ENCODE assay signal across 28 cellular contexts in the genomic region with DNA sequence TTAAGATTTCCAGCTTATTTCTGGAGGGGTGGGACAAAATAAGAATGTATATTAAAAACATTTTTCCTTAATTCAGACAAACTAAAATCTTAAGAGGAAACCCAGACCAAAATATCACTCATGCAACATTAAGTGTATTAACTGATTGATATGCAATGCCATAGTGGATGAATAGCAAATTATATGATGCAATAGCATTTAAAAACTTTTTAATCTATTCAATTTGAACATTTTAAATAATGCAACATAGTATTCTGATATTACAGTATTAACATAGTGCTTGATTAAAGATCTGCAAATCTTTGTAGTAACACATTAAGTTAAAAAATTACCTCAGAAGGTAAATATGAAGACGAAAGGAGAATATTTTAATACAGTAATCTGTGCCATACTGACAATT.
"Had no signal": no experiment of that assay in that cellular context is flagged by ENCODE, and none has a peak within 500 bp of the region (broad histone marks: within the 10 kb centered on the region; RNA-seq: fewer than 3 reads in every experiment).

No MANE protein-coding gene starts in this region.

- H3K27me3 Mint-ChIP-seq: naive thymus-derived CD8-positive, alpha-beta T cell; natural killer cell treated with Interleukin-12 subunit alpha and Interleukin-12 subunit beta and Interleukin-15 and Interleukin-18, amount 100 ng/mL, for 72 hours; stimulated activated naive B cell treated with anti-CD40 and anti-IgM and Interleukin-4, amounts not matched to agents 10 μg/mL and 1 μg/mL and 100 μg/mL, for 72 hours; stimulated activated naive CD8-positive, alpha-beta T cell treated with anti-CD3 and anti-CD28 coated beads, Interleukin-15, Interleukin-2, amounts not matched to agents 100 ng/mL and 50 ng/mL, for 24 hours had no signal

- DNase-seq: naive thymus-derived CD8-positive, alpha-beta T cell; nephron progenitor cell; nucleus accumbens; pancreas; right cardiac atrium; spleen; stimulated activated CD4-positive, alpha-beta T cell treated with anti-CD3 and anti-CD28 coated beads, Interleukin-12 subunit alpha, Interleukin-12 subunit beta, amount 100 ng/mL, for 4 hours; stimulated activated CD4-positive, alpha-beta T cell treated with anti-CD3 and anti-CD28 coated beads, Interleukin-1b, Interleukin-23, amount 100 ng/mL, for 48 hours; stimulated activated CD4-positive, alpha-beta T cell treated with anti-CD3 and anti-CD28 coated beads, Interleukin-4, amount 100 ng/mL, for 1 hour; stimulated activated naive B cell treated with anti-CD40 and anti-IgM and Interleukin-4, amounts not matched to agents 10 μg/mL and 1 μg/mL and 100 μg/mL, for 72 hours; stimulated activated naive CD4-positive, alpha-beta T cell treated with Interleukin-2 at 50 U/mL for 16 hours; stomach; thyroid gland; trophoblast cell; upper lobe of left lung had no signal

- H3K9me3 Mint-ChIP-seq: naive thymus-derived CD8-positive, alpha-beta T cell; natural killer cell treated with Interleukin-12 subunit alpha and Interleukin-12 subunit beta and Interleukin-15 and Interleukin-18, amount 100 ng/mL, for 72 hours; nephron progenitor cell; neural crest cell; stimulated activated effector memory CD8-positive, alpha-beta T cell treated with anti-CD3 and anti-CD28 coated beads, Interleukin-12 subunit alpha, Interleukin-12 subunit beta, amount 100 ng/mL, for 72 hours; stimulated activated naive B cell treated with anti-CD40 and anti-IgM and Interleukin-4, amounts not matched to agents 10 μg/mL and 1 μg/mL and 100 μg/mL, for 72 hours; stimulated activated naive CD8-positive, alpha-beta T cell treated with anti-CD3 and anti-CD28 coated beads, Interleukin-15, Interleukin-2, amounts not matched to agents 100 ng/mL and 50 ng/mL, for 24 hours had no signal

- H3K9me3 ChIP-seq: neutrophil, pancreas, prostate gland, spleen, stomach, thoracic aorta, thyroid gland, tibial nerve, upper lobe of left lung, vagina had no signal

- H3K36me3 ChIP-seq: prostate gland had no signal

- H3K27ac ChIP-seq: neutrophil, pancreas, prostate gland, skin epidermis, spleen, stomach, thoracic aorta, thyroid gland, tibial nerve, upper lobe of left lung, vagina had no signal

- H3K4me1 Mint-ChIP-seq: naive thymus-derived CD8-positive, alpha-beta T cell; nephron progenitor cell; neural crest cell; stimulated activated naive B cell treated with anti-CD40 and anti-IgM and Interleukin-4, amounts not matched to agents 10 μg/mL and 1 μg/mL and 100 μg/mL, for 72 hours had no signal

- H3K4me3 ChIP-seq: pancreas, prostate gland, skin epidermis, smooth muscle cell, spleen, stomach, thoracic aorta, thyroid gland, tibial nerve, upper lobe of left lung, vagina had no signal

- H3K4me1 ChIP-seq: prostate gland, spleen, stomach, thyroid gland, tibial nerve, upper lobe of left lung, vagina had no signal

- FAIRE-seq: pancreas, urothelium cell line had no signal

- H3K4me2 ChIP-seq: smooth muscle cell had no signal

- H3K27ac Mint-ChIP-seq: naive thymus-derived CD8-positive, alpha-beta T cell; natural killer cell treated with Interleukin-12 subunit alpha and Interleukin-12 subunit beta and Interleukin-15 and Interleukin-18, amount 100 ng/mL, for 72 hours; nephron progenitor cell; stimulated activated effector memory CD8-positive, alpha-beta T cell treated with anti-CD3 and anti-CD28 coated beads, Interleukin-12 subunit alpha, Interleukin-12 subunit beta, amount 100 ng/mL, for 72 hours; stimulated activated naive B cell treated with anti-CD40 and anti-IgM and Interleukin-4, amounts not matched to agents 10 μg/mL and 1 μg/mL and 100 μg/mL, for 72 hours; stimulated activated naive CD8-positive, alpha-beta T cell treated with anti-CD3 and anti-CD28 coated beads, Interleukin-15, Interleukin-2, amounts not matched to agents 100 ng/mL and 50 ng/mL, for 24 hours had no signal

- H3K4me3 Mint-ChIP-seq: naive thymus-derived CD8-positive, alpha-beta T cell; natural killer cell treated with Interleukin-12 subunit alpha and Interleukin-12 subunit beta and Interleukin-15 and Interleukin-18, amount 100 ng/mL, for 72 hours; nephron progenitor cell; neural crest cell; stimulated activated effector memory CD8-positive, alpha-beta T cell treated with anti-CD3 and anti-CD28 coated beads, Interleukin-12 subunit alpha, Interleukin-12 subunit beta, amount 100 ng/mL, for 72 hours; stimulated activated naive B cell treated with anti-CD40 and anti-IgM and Interleukin-4, amounts not matched to agents 10 μg/mL and 1 μg/mL and 100 μg/mL, for 72 hours; stimulated activated naive CD8-positive, alpha-beta T cell treated with anti-CD3 and anti-CD28 coated beads, Interleukin-15, Interleukin-2, amounts not matched to agents 100 ng/mL and 50 ng/mL, for 24 hours had no signal

- ATAC-seq: naive thymus-derived CD8-positive, alpha-beta T cell; natural killer cell treated with Interleukin-12 subunit alpha and Interleukin-12 subunit beta and Interleukin-15 and Interleukin-18, amount 100 ng/mL, for 72 hours; pancreas; right cardiac atrium; sciatic nerve; stimulated activated effector memory CD8-positive, alpha-beta T cell treated with anti-CD3 and anti-CD28 coated beads, Interleukin-12 subunit alpha, Interleukin-12 subunit beta, amount 100 ng/mL, for 72 hours; stimulated activated naive B cell treated with anti-CD40 and anti-IgM and Interleukin-4, amounts not matched to agents 10 μg/mL and 1 μg/mL and 100 μg/mL, for 72 hours had no signal

- H3K27me3 ChIP-seq: neutrophil, pancreas, spleen, stomach, thyroid gland, tibial nerve, upper lobe of left lung, vagina had no signal
